In the genomic region with DNA sequence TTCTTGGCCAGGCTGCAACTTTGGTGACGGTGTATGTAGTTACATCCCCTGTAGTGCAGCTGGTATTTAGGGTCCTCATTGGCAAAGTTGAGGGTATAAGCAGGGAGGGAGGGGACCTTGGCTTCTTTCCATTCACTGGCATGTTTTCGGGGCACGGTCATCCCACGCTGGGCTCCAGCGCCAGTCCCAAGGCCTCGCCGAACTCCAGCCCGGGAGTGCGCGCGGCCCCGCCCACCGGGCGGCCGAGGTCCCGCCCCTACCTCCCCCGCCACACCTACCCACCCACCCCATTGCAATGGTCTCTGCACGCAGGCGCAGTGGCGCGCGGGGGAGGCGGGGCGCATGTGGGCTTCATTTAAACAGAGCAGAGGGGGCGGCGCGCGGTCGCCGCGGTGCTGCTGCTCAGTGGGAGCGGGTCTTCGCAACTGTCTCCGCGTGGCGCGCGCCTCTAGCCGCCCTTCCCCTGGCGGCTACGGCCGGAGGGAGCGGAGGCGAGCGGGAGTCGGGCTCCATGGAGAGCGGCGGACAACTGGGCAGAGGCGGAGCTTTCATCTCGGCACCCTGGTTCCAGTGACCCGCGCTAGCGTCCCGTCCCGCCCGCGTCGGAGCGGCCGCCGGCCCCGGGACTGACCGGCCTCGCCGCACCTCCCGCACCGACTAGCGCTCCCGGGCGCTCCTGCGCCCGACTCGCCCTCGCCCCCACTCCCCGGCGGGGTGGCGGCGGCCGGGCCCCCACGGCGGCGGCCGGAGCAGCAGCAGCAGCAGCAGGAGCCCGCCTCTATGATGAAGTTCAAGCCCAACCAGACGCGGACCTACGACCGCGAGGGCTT, we compare ENCODE assay signal across 8 cellular contexts. TPM values are rescaled to one million over a fixed set of nuclear protein-coding genes. Genes with fewer than 3 reads are reported as not detected.
A peak's percentile ranks its signal among the peaks of the same experiment; 100 is the strongest.
DNase-seq lines count a peak whose midpoint lies in the region; ATAC-seq and TF ChIP-seq lines count a peak whose summit lies in the region.
"Not testable (repeated sequence)": the region's sequence is repeated elsewhere in the genome, so short reads cannot be mapped to it uniquely, and the experiment has no call there.

A gene (plus strand): TSS at position 383 of the 830 bp plus-strand sequence. CDS start 398 bp downstream, at position 781.

- CTCF ChIA-PET in activated naive CD4-positive, alpha-beta T cell treated with anti-CD3 and anti-CD28 coated beads for 36 hours (lab: Charles Lee): interaction anchor here (0.8 to 0.9 kb wide), 2 partner anchors 13 to 210 kb away, joined by 3 to 4 read pairs; no protein-coding TSS in a partner anchor

- H3K4me1 Mint-ChIP-seq in activated naive CD4-positive, alpha-beta T cell treated with anti-CD3 and anti-CD28 coated beads for 36 hours (ENCODE audit: low read depth): peaks cover 31% of the 10 kb centered on the region

- peak within 1 kb of the TSS; percentile 99 for H3K27ac Mint-ChIP-seq in activated naive CD4-positive, alpha-beta T cell treated with anti-CD3 and anti-CD28 coated beads for 36 hours

- peak in 2 of 4 experiments; percentile 16 to 20 for TF ChIP-seq CTCF in gastroesophageal sphincter (IDR thresholded peaks at IDR 0.05)

- not testable (repeated sequence) for H3K27me3 ChIP-seq in gastroesophageal sphincter

- TF ChIP-seq EP300 in gastroesophageal sphincter (IDR thresholded peaks at IDR 0.05): not testable (repeated sequence)

- peaks cover 0 to 59% (median 19%) of the 10 kb centered on the region in 3 donors for H3K4me1 ChIP-seq in gastroesophageal sphincter

- peak within 1 kb of the TSS; percentile 85 for H3K9ac ChIP-seq in SK-N-MC (ENCODE audit: insufficient read length)

- H3K4me3 ChIP-seq in SK-N-MC (peak within 1 kb of the TSS; percentile 99), gastroesophageal sphincter (peak within 1 kb of the TSS; percentile 68 to 90)

- H3K27ac ChIP-seq in SK-N-MC (peak within 1 kb of the TSS; percentile 48), gastroesophageal sphincter (peak within 1 kb of the TSS; percentile 84 to 99 (median 96))

- not testable (repeated sequence) for H3K9me3 ChIP-seq in SK-N-MC (ENCODE audit: low read depth, low read length); gastroesophageal sphincter

- 0% methylated on average over 1 of the region's 89 CpGs; no CpG with 5 or more reads in 1 of the 2 donors for WGBS in gastroesophageal sphincter (ENCODE audit: low coverage in 1 of 2), 2 donors

- H3K36me3 Mint-ChIP-seq in activated naive CD4-positive, alpha-beta T cell treated with anti-CD3 and anti-CD28 coated beads for 36 hours (ENCODE audit: low read depth): not testable (repeated sequence)

- ATAC-seq in HG02571 (IDR thresholded peaks at IDR 0.05; ENCODE audit: unreplicated experiment) (peak; percentile 68), gastroesophageal sphincter (peak; percentile 92)

- peak; percentile 87 for DNase-seq in GM04504 (ENCODE audit: low read depth)
- peak; percentile 85 for DNase-seq in NCI-H1048 (lab: John Stamatoyannopoulos, UW)
- peak; percentile 79 for DNase-seq in SK-N-MC (ENCODE audit: low read depth, low spot score)
- peak; percentile 96 for DNase-seq in activated naive CD4-positive, alpha-beta T cell treated with anti-CD3 and anti-CD28 coated beads for 36 hours
- DNase-seq in nucleus accumbens (lab: John Stamatoyannopoulos, UW): peak; percentile 44 to 99 (median 91)
- DNase-seq in superior temporal gyrus (ENCODE audit: extremely low spot score): peak; percentile 93

- H3K36me3 ChIP-seq in SK-N-MC (ENCODE audit: insufficient read depth, low read length); gastroesophageal sphincter: not testable (repeated sequence)

- H3K4me3 Mint-ChIP-seq in activated naive CD4-positive, alpha-beta T cell treated with anti-CD3 and anti-CD28 coated beads for 36 hours: peak within 1 kb of the TSS; percentile 99

- peak; percentile 93 to 96 for TF ChIP-seq POLR2A in gastroesophageal sphincter (IDR thresholded peaks at IDR 0.05)

- intact Hi-C loops in activated naive CD4-positive, alpha-beta T cell treated with anti-CD3 and anti-CD28 coated beads for 36 hours (cut with micrococcal nuclease): loop anchor here (1.0 to 5.0 kb wide), 11 partner anchors 43 to 448 kb away; a partner anchor contains a TSS

- not testable (repeated sequence) for H3K27me3 Mint-ChIP-seq in activated naive CD4-positive, alpha-beta T cell treated with anti-CD3 and anti-CD28 coated beads for 36 hours (ENCODE audit: low read depth)

- not testable (repeated sequence) for H3K9me3 Mint-ChIP-seq in activated naive CD4-positive, alpha-beta T cell treated with anti-CD3 and anti-CD28 coated beads for 36 hours

RNA-seq across cellular contexts. Expression of the gene that starts here (rescaled TPM):
- 10 to 100 TPM; 52.2 to 53.1 TPM for total RNA-seq in activated naive CD4-positive, alpha-beta T cell treated with anti-CD3 and anti-CD28 coated beads for 36 hours
- 100 to 1,000 TPM in 1 of 4 donors, 10 to 100 TPM in 3; 91.2 to 146 (median 94.3) TPM for total RNA-seq in gastroesophageal sphincter

Comparison
In these comparisons a context has a peak if more than half of its experiments do, and no peak if none do; other contexts are left out.
1. Peak in every context shown above with its lines: DNase-seq, ATAC-seq, H3K4me3 ChIP-seq and H3K27ac ChIP-seq.